Comparison of ENCODE assay signal across 13 cellular contexts in genomic region chr2:159131882-159132281, GRCh38.
DNase-seq lines count a peak whose midpoint lies in the region; ATAC-seq, FAIRE-seq and TF ChIP-seq lines count a peak whose summit lies in the region.
"Had no signal": no experiment of that assay in that cellular context is flagged by ENCODE, and none has a peak within 500 bp of the region (broad histone marks: within the 10 kb centered on the region; RNA-seq: fewer than 3 reads in every experiment).

No MANE protein-coding gene starts in this region.

- H3K4me2 ChIP-seq in HepG2 (ENCODE audit: low read depth, low read length) = no peak overlapping the region
- H3K4me2 ChIP-seq in mesenchymal stem cell (ENCODE audit: low read length, poor library complexity, severe bottlenecking) = no peak overlapping the region

- no peak overlapping the region for H4K8ac ChIP-seq in mesenchymal stem cell (ENCODE audit: low read length)

- no peak for DNase-seq in right lobe of liver
- no peak for DNase-seq in HepG2 (ENCODE audit: low spot score)
- peak; percentile 89 for DNase-seq in dermis blood vessel endothelial cell
- DNase-seq in mesenchymal stem cell = peak; percentile 90
- DNase-seq in psoas muscle = no peak
- DNase-seq in NCI-H2081 treated with DMSO at 0.1 percent for 48 hours (lab: John Stamatoyannopoulos, UW) = no peak
- DNase-seq in cerebellar nuclear complex (lab: John Stamatoyannopoulos, UW) = no peak
- DNase-seq: activated CD8-positive, alpha-beta memory T cell treated with anti-CD3 and anti-CD28 coated beads, Interleukin-2, amount 10 ng/mL, durations not matched to agents 7 days and 5 days; NCI-H2107; stimulated activated CD4-positive, alpha-beta T cell treated with anti-CD3 and anti-CD28 coated beads, Interleukin-2, amount 100 ng/mL, for 24 hours had no signal

- H3K36me3 ChIP-seq in right lobe of liver (no peaks in the 10 kb centered on the region), HepG2 (replicated peaks in 1 of 2; ENCODE audit: control insufficient read depth in 1 of 2, insufficient read depth in 2 of 2, low read length in 2 of 2) (no peaks in the 10 kb centered on the region), mesenchymal stem cell (ENCODE audit: control insufficient read depth in 1 of 2, insufficient read depth in 2 of 2, low read depth in 1 of 2, low read length in 2 of 2) (no peaks in the 10 kb centered on the region), psoas muscle (ENCODE audit: insufficient read depth in 1 of 2, low read depth in 1 of 2) (no peaks in the 10 kb centered on the region)

- H4K91ac ChIP-seq in mesenchymal stem cell (ENCODE audit: low read length) = no peak overlapping the region

- H3K14ac ChIP-seq in mesenchymal stem cell (ENCODE audit: low read length in 2 of 2) = no peak overlapping the region

- H2AK5ac ChIP-seq in mesenchymal stem cell (ENCODE audit: low read length, severe bottlenecking) = no peak overlapping the region

- no peak for TF ChIP-seq EP300 in HepG2 (IDR thresholded peaks at IDR 0.05; ENCODE audit: low read depth in 2 of 2, low read length in 2 of 2)
- no peak for TF ChIP-seq EP300 in HepG2 (CRISPR knock-in tag; IDR thresholded peaks at IDR 0.05; ENCODE audit: borderline replicate concordance)

- H2BK5ac ChIP-seq in mesenchymal stem cell (ENCODE audit: low read depth, low read length, poor library complexity, severe bottlenecking) = no peak overlapping the region

- H3K4me3 ChIP-seq in right lobe of liver = no peak overlapping the region
- H3K4me3 ChIP-seq in HepG2 (replicated peaks in 1 of 3; ENCODE audit: insufficient read depth in 1 of 3, low read depth in 2 of 3, low read length in 3 of 3) = no peak overlapping the region
- H3K4me3 ChIP-seq in mesenchymal stem cell (ENCODE audit: insufficient read depth in 1 of 2, low read depth in 1 of 2, low read length in 2 of 2) = no peak overlapping the region
- H3K4me3 ChIP-seq in psoas muscle = no peak overlapping the region
- H3K4me3 ChIP-seq: SK-N-MC had no signal

- H2BK15ac ChIP-seq in mesenchymal stem cell (ENCODE audit: low read depth, poor library complexity, severe bottlenecking) = no peak overlapping the region

- H3K9ac ChIP-seq in HepG2 (ENCODE audit: insufficient read depth, low read depth, low read length) (no peak overlapping the region), mesenchymal stem cell (ENCODE audit: low read length) (peak overlapping the region; percentile 66)

- H2BK120ac ChIP-seq in mesenchymal stem cell (ENCODE audit: low read depth, low read length) = no peak overlapping the region

- intact Hi-C loops in right lobe of liver (cut with DNase I) (no loop called here), HepG2 (cut with micrococcal nuclease; ENCODE audit: unreplicated experiment) (no loop called here), psoas muscle (cut with DNase I) (no loop called here)

- H3K79me2 ChIP-seq in HepG2 (ENCODE audit: insufficient read depth, low read length) = no peaks in the 10 kb centered on the region

- H3K4me1 ChIP-seq in right lobe of liver (no peaks in the 10 kb centered on the region), HepG2 (ENCODE audit: insufficient read depth, low read length) (no peaks in the 10 kb centered on the region), mesenchymal stem cell (ENCODE audit: control insufficient read depth, insufficient read depth, low read depth, low read length) (peaks cover 9% of the 10 kb centered on the region), psoas muscle (peaks cover 18% of the 10 kb centered on the region)

- ATAC-seq in right lobe of liver = peak; percentile 11 to 48 (median 16)
- no peak for ATAC-seq in HepG2
- no peak for ATAC-seq in psoas muscle
- ATAC-seq in GM21529 (IDR thresholded peaks at IDR 0.05; ENCODE audit: unreplicated experiment) = no peak
- ATAC-seq: activated CD8-positive, alpha-beta memory T cell treated with anti-CD3 and anti-CD28 coated beads, Interleukin-2, amount 10 ng/mL, durations not matched to agents 7 days and 5 days had no signal

- no peak overlapping the region for H2AFZ ChIP-seq in HepG2 (ENCODE audit: low read length)
- no peak overlapping the region for H2AFZ ChIP-seq in mesenchymal stem cell (ENCODE audit: low read depth, low read length)

- no TSS peak for BruUV-seq in HepG2 (replicated peaks; lab: Mats Ljungman, UMichigan)

- no peak overlapping the region for H3K4ac ChIP-seq in mesenchymal stem cell (ENCODE audit: low read depth in 1 of 2, low read length in 2 of 2)

- H3K27ac ChIP-seq in right lobe of liver (no peak overlapping the region), HepG2 (ENCODE audit: extremely low read length, insufficient read depth, low read length) (no peak overlapping the region), mesenchymal stem cell (ENCODE audit: low read length, poor library complexity, severe bottlenecking) (peak overlapping the region; percentile 61), psoas muscle (no peak overlapping the region)
- H3K27ac ChIP-seq: HL-60, SK-N-MC had no signal

- WGBS in right lobe of liver (ENCODE audit: insufficient coverage, low coverage, low lambda C conversion rate, missing lambda C conversion rate) = 40% methylated on average over 4 of the region's 4 CpGs
- 35% methylated on average over 4 of the region's 4 CpGs for WGBS in HepG2 (ENCODE audit: low lambda C conversion rate)
- 6% methylated on average over 3 of the region's 4 CpGs for WGBS in mesenchymal stem cell
- WGBS in psoas muscle, 3 donors = 60 to 67% (median 63%) methylated on average over 4 of the region's 4 CpGs

- in situ Hi-C loops in HepG2 (cut with HindIII; ENCODE audit: extremely low pct_ligation_motif_present, low pct_unique_long_range_greater_than_20kb) = no loop called here

- no peak for FAIRE-seq in HepG2 (lab: Jason Lieb, UNC)

- H3K27me3 ChIP-seq in right lobe of liver (no peaks in the 10 kb centered on the region), HepG2 (ENCODE audit: control insufficient read depth in 1 of 2, insufficient read depth in 2 of 2, low read length in 2 of 2) (no peaks in the 10 kb centered on the region), mesenchymal stem cell (ENCODE audit: control insufficient read depth in 1 of 2, insufficient read depth in 1 of 2, low read length in 2 of 2) (no peaks in the 10 kb centered on the region), psoas muscle (ENCODE audit: insufficient read depth in 3 of 3, low read length in 2 of 3) (no peaks in the 10 kb centered on the region)

- CTCF ChIA-PET in HepG2 (lab: Yijun Ruan, JAX; ENCODE audit: low intra/inter-chr PET ratio, low total read pairs) = no interaction called here

- no peak overlapping the region for H2BK12ac ChIP-seq in mesenchymal stem cell (ENCODE audit: low read length in 2 of 2)

- H3K23ac ChIP-seq in mesenchymal stem cell (ENCODE audit: low read length in 2 of 2) = no peak overlapping the region

- TF ChIP-seq CTCF in right lobe of liver (IDR thresholded peaks at IDR 0.05) (no peak), HepG2 (CRISPR knock-in tag; IDR thresholded peaks at IDR 0.05) (no peak), psoas muscle (IDR thresholded peaks at IDR 0.05) (no peak)

- H3K9me3 ChIP-seq in right lobe of liver = no peaks in the 10 kb centered on the region
- H3K9me3 ChIP-seq in HepG2 (ENCODE audit: low read length) = no peaks in the 10 kb centered on the region
- no peaks in the 10 kb centered on the region for H3K9me3 ChIP-seq in mesenchymal stem cell (ENCODE audit: control insufficient read depth, low read length)
- no peaks in the 10 kb centered on the region for H3K9me3 ChIP-seq in psoas muscle

- H4K20me1 ChIP-seq in HepG2 (ENCODE audit: insufficient read depth, low read length) = no peaks in the 10 kb centered on the region

- TF ChIP-seq POLR2A in right lobe of liver (IDR thresholded peaks at IDR 0.05) = no peak
- no peak for TF ChIP-seq POLR2A in HepG2 (IDR thresholded peaks at IDR 0.05; ENCODE audit: insufficient read depth in 1 of 2, low read depth in 2 of 2, low read length in 2 of 2)

- H3K79me1 ChIP-seq in mesenchymal stem cell (replicated peaks; ENCODE audit: low read length, poor library complexity, severe bottlenecking) = peaks cover 27% of the 10 kb centered on the region

- H3K18ac ChIP-seq in mesenchymal stem cell (ENCODE audit: low read depth in 1 of 2, low read length in 2 of 2) = no peak overlapping the region

- POLR2A ChIA-PET in HepG2 (lab: Yijun Ruan, JAX) = no interaction called here

- no peak for TF ChIP-seq RAD21 in HepG2 (CRISPR knock-in tag; IDR thresholded peaks at IDR 0.05)

TF ChIP-seq in HepG2, 621 proteins besides CTCF, POLR2A, EP300 and RAD21:
- TF ChIP-seq TEAD2 (CRISPR knock-in tag; IDR thresholded peaks at IDR 0.05) (no peak), ZSCAN31 (CRISPR knock-in tag; IDR thresholded peaks at IDR 0.05; ENCODE audit: low read depth) (no peak), ZBTB2 (CRISPR knock-in tag; IDR thresholded peaks at IDR 0.05; ENCODE audit: low read depth) (no peak)

Comparison
In these comparisons a context has a peak if more than half of its experiments do, and no peak if none do; other contexts are left out.
1. ATAC-seq: peak in right lobe of liver (4 of 4); none in HepG2 (single experiment), psoas muscle (0 of 4) and GM21529 (single experiment).
2. DNase-seq: peak in dermis blood vessel endothelial cell (single experiment) and mesenchymal stem cell (single experiment); none in right lobe of liver (0 of 3), HepG2 (single experiment), psoas muscle (0 of 2), NCI-H2081 treated with DMSO at 0.1 percent for 48 hours (single experiment) and cerebellar nuclear complex (0 of 2).